Comparison of ENCODE assay signal across 22 cellular contexts in genomic region chr1:221631551-221631950, GRCh38.
"Had no signal": no experiment of that assay in that cellular context is flagged by ENCODE, and none has a peak within 500 bp of the region (broad histone marks: within the 10 kb centered on the region; RNA-seq: fewer than 3 reads in every experiment).

No MANE protein-coding gene starts in this region.

- H3K27ac Mint-ChIP-seq: memory B cell; nephron; stimulated activated effector memory CD8-positive, alpha-beta T cell treated with anti-CD3 and anti-CD28 coated beads, Interleukin-12 subunit alpha, Interleukin-12 subunit beta, amount 100 ng/mL, for 72 hours; type B pancreatic cell had no signal

- H3K9me3 Mint-ChIP-seq: nephron; stimulated activated effector memory CD8-positive, alpha-beta T cell treated with anti-CD3 and anti-CD28 coated beads, Interleukin-12 subunit alpha, Interleukin-12 subunit beta, amount 100 ng/mL, for 72 hours; type B pancreatic cell had no signal

- H3K4me3 Mint-ChIP-seq: memory B cell; naive B cell; nephron; stimulated activated effector memory CD8-positive, alpha-beta T cell treated with anti-CD3 and anti-CD28 coated beads, Interleukin-12 subunit alpha, Interleukin-12 subunit beta, amount 100 ng/mL, for 72 hours; type B pancreatic cell had no signal

- H3K9me3 ChIP-seq: left ventricle myocardium inferior, lower lobe of right lung, prostate gland, right lobe of liver, suprapubic skin, thyroid gland had no signal

- H2AFZ ChIP-seq: parathyroid adenoma had no signal

- H3K9ac ChIP-seq: parathyroid adenoma had no signal

- H3K4me1 Mint-ChIP-seq: memory B cell; naive B cell; stimulated activated effector memory CD8-positive, alpha-beta T cell treated with anti-CD3 and anti-CD28 coated beads, Interleukin-12 subunit alpha, Interleukin-12 subunit beta, amount 100 ng/mL, for 72 hours had no signal

- ATAC-seq: lower lobe of right lung; right lobe of liver; stimulated activated effector memory CD8-positive, alpha-beta T cell treated with anti-CD3 and anti-CD28 coated beads, Interleukin-12 subunit alpha, Interleukin-12 subunit beta, amount 100 ng/mL, for 72 hours; stimulated activated naive CD8-positive, alpha-beta T cell treated with anti-CD3 and anti-CD28 coated beads, Interleukin-15, Interleukin-2, amounts not matched to agents 100 U/mL and 50 U/mL, for 24 hours had no signal

- H3K36me3 Mint-ChIP-seq: memory B cell; naive B cell; stimulated activated effector memory CD8-positive, alpha-beta T cell treated with anti-CD3 and anti-CD28 coated beads, Interleukin-12 subunit alpha, Interleukin-12 subunit beta, amount 100 ng/mL, for 72 hours; type B pancreatic cell had no signal

- H3K4me3 ChIP-seq: coronary artery, left ventricle myocardium inferior, lower lobe of right lung, prostate gland, right lobe of liver, suprapubic skin, thyroid gland had no signal

- H3K79me2 ChIP-seq: parathyroid adenoma had no signal

- H3K27me3 Mint-ChIP-seq: memory B cell, naive B cell, type B pancreatic cell had no signal

- H3K36me3 ChIP-seq: left ventricle myocardium inferior, lower lobe of right lung, prostate gland, right lobe of liver, suprapubic skin, thyroid gland had no signal

- DNase-seq: effector CD4-positive, alpha-beta T cell; foreskin melanocyte; head of caudate nucleus; hypothalamus; islet precursor cell; left ventricle myocardium inferior; lower lobe of right lung; naive B cell; occipital lobe; right lobe of liver; stimulated activated CD4-positive, alpha-beta T cell treated with anti-CD3 and anti-CD28 coated beads, Interleukin-4, amount 100 ng/mL, for 1 hour; stimulated activated CD8-positive, alpha-beta memory T cell treated with anti-CD3 and anti-CD28 coated beads, Interleukin-4, amount 100 ng/mL, for 48 hours; stimulated activated naive CD8-positive, alpha-beta T cell treated with anti-CD3 and anti-CD28 coated beads, Interleukin-15, Interleukin-2, amounts not matched to agents 100 U/mL and 50 U/mL, for 24 hours; thyroid gland had no signal

- H3K4me1 ChIP-seq: left ventricle myocardium inferior, lower lobe of right lung, parathyroid adenoma, prostate gland, right lobe of liver, suprapubic skin, thyroid gland had no signal

- H3K27ac ChIP-seq: coronary artery, left ventricle myocardium inferior, lower lobe of right lung, parathyroid adenoma, prostate gland, right lobe of liver, suprapubic skin, thyroid gland had no signal

- H3K27me3 ChIP-seq: right lobe of liver, suprapubic skin, thyroid gland had no signal
